In genomic region chr14:51246032-51246431, GRCh38 we compare ENCODE assay signal across 24 cellular contexts. TPM values are rescaled to one million over a fixed set of nuclear protein-coding genes. Genes with fewer than 3 reads are reported as not detected.
DNase-seq lines count a peak whose midpoint lies in the region; ATAC-seq and TF ChIP-seq lines count a peak whose summit lies in the region.
"Had no signal": no experiment of that assay in that cellular context is flagged by ENCODE, and none has a peak within 500 bp of the region (broad histone marks: within the 10 kb centered on the region; RNA-seq: fewer than 3 reads in every experiment).

No MANE protein-coding gene starts in this region.

- intact Hi-C loops in ascending aorta (cut with DNase I) (no loop called here), lower lobe of right lung (cut with DNase I) (no loop called here)

- H3K27ac Mint-ChIP-seq in T-helper 1 cell treated with Interleukin-12 subunit alpha and Interleukin-12 subunit beta and Interleukin-4 antibody, amounts not matched to agents 30 μg/mL and 1 μg/mL, for 36 hours = peak overlapping the region; percentile 49
- peak overlapping the region in 7 of 8 donors; percentile 49 to 91 (median 70) for H3K27ac Mint-ChIP-seq in CD8-positive, alpha-beta memory T cell
- H3K27ac Mint-ChIP-seq in activated naive CD8-positive, alpha-beta T cell treated with anti-CD3 and anti-CD28 coated beads, Interleukin-2, amount 10 ng/mL, durations not matched to agents 7 days and 5 days = peak overlapping the region; percentile 14
- H3K27ac Mint-ChIP-seq in natural killer cell treated with Interleukin-12 subunit alpha and Interleukin-12 subunit beta and Interleukin-15 and Interleukin-18, amount 100 ng/mL, for 72 hours = peak overlapping the region; percentile 8 to 22

- H3K27me3 Mint-ChIP-seq in T-helper 1 cell treated with Interleukin-12 subunit alpha and Interleukin-12 subunit beta and Interleukin-4 antibody, amounts not matched to agents 30 μg/mL and 1 μg/mL, for 36 hours (ENCODE audit: low read depth) = no peaks in the 10 kb centered on the region
- no peaks in the 10 kb centered on the region for H3K27me3 Mint-ChIP-seq in CD8-positive, alpha-beta memory T cell
- no peaks in the 10 kb centered on the region for H3K27me3 Mint-ChIP-seq in activated naive CD8-positive, alpha-beta T cell treated with anti-CD3 and anti-CD28 coated beads, Interleukin-2, amount 10 ng/mL, durations not matched to agents 7 days and 5 days
- no peaks in the 10 kb centered on the region for H3K27me3 Mint-ChIP-seq in natural killer cell treated with Interleukin-12 subunit alpha and Interleukin-12 subunit beta and Interleukin-15 and Interleukin-18, amount 100 ng/mL, for 72 hours

- no peaks in the 10 kb centered on the region for H3K9me3 ChIP-seq in CD8-positive, alpha-beta memory T cell (ENCODE audit: low read length)
- H3K9me3 ChIP-seq in ascending aorta (no peaks in the 10 kb centered on the region), lower lobe of right lung (no peaks in the 10 kb centered on the region)
- H3K9me3 ChIP-seq: esophagus muscularis mucosa, gastroesophageal sphincter, prostate gland, SJCRH30, stomach, transverse colon had no signal

- no peaks in the 10 kb centered on the region for H3K9me3 Mint-ChIP-seq in T-helper 1 cell treated with Interleukin-12 subunit alpha and Interleukin-12 subunit beta and Interleukin-4 antibody, amounts not matched to agents 30 μg/mL and 1 μg/mL, for 36 hours
- no peaks in the 10 kb centered on the region for H3K9me3 Mint-ChIP-seq in CD8-positive, alpha-beta memory T cell
- no peaks in the 10 kb centered on the region for H3K9me3 Mint-ChIP-seq in activated naive CD8-positive, alpha-beta T cell treated with anti-CD3 and anti-CD28 coated beads, Interleukin-2, amount 10 ng/mL, durations not matched to agents 7 days and 5 days
- no peaks in the 10 kb centered on the region for H3K9me3 Mint-ChIP-seq in natural killer cell treated with Interleukin-12 subunit alpha and Interleukin-12 subunit beta and Interleukin-15 and Interleukin-18, amount 100 ng/mL, for 72 hours

- H3K4me3 Mint-ChIP-seq in T-helper 1 cell treated with Interleukin-12 subunit alpha and Interleukin-12 subunit beta and Interleukin-4 antibody, amounts not matched to agents 30 μg/mL and 1 μg/mL, for 36 hours = no peak overlapping the region
- no peak overlapping the region for H3K4me3 Mint-ChIP-seq in CD8-positive, alpha-beta memory T cell
- H3K4me3 Mint-ChIP-seq in activated naive CD8-positive, alpha-beta T cell treated with anti-CD3 and anti-CD28 coated beads, Interleukin-2, amount 10 ng/mL, durations not matched to agents 7 days and 5 days = no peak overlapping the region
- H3K4me3 Mint-ChIP-seq in natural killer cell treated with Interleukin-12 subunit alpha and Interleukin-12 subunit beta and Interleukin-15 and Interleukin-18, amount 100 ng/mL, for 72 hours = no peak overlapping the region

- no peak overlapping the region for H3K4me3 ChIP-seq in CD8-positive, alpha-beta memory T cell (ENCODE audit: low read length)
- no peak overlapping the region for H3K4me3 ChIP-seq in ascending aorta
- no peak overlapping the region for H3K4me3 ChIP-seq in lower lobe of right lung
- H3K4me3 ChIP-seq: esophagus muscularis mucosa, gastroesophageal sphincter, prostate gland, SJCRH30, stomach, transverse colon had no signal

- POLR2A ChIA-PET in CD8-positive, alpha-beta memory T cell (lab: Charles Lee) = no interaction called here
- POLR2A ChIA-PET in activated naive CD8-positive, alpha-beta T cell treated with anti-CD3 and anti-CD28 coated beads, Interleukin-2, amount 10 ng/mL, durations not matched to agents 7 days and 5 days (lab: Charles Lee) = no interaction called here

- peaks cover 17% of the 10 kb centered on the region for H3K4me1 ChIP-seq in CD8-positive, alpha-beta memory T cell (ENCODE audit: insufficient read depth, low read length)
- peaks cover 0 to 5% of the 10 kb centered on the region in 2 donors for H3K4me1 ChIP-seq in ascending aorta
- peaks cover 27% of the 10 kb centered on the region for H3K4me1 ChIP-seq in lower lobe of right lung
- H3K4me1 ChIP-seq: prostate gland had no signal

- CTCF ChIA-PET in CD8-positive, alpha-beta memory T cell (lab: Charles Lee) = interaction anchor here (1.0 kb wide), 1 partner anchor 406 kb away, joined by 3 read pairs; no protein-coding TSS in a partner anchor

- H3K27ac ChIP-seq in CD8-positive, alpha-beta memory T cell (ENCODE audit: low read depth, low read length) = no peak overlapping the region
- H3K27ac ChIP-seq in ascending aorta (no peak overlapping the region), lower lobe of right lung (no peak overlapping the region)
- H3K27ac ChIP-seq: 22Rv1, esophagus muscularis mucosa, gastroesophageal sphincter, prostate gland, SJCRH30, stomach, transverse colon had no signal

- H3K36me3 ChIP-seq in CD8-positive, alpha-beta memory T cell (ENCODE audit: insufficient read depth, low read length) = peaks cover 15% of the 10 kb centered on the region
- H3K36me3 ChIP-seq in ascending aorta = peaks cover 10 to 24% of the 10 kb centered on the region in 2 donors
- H3K36me3 ChIP-seq in lower lobe of right lung = peaks cover 51% of the 10 kb centered on the region
- H3K36me3 ChIP-seq: prostate gland had no signal

- peaks cover 30% of the 10 kb centered on the region for H3K4me1 Mint-ChIP-seq in T-helper 1 cell treated with Interleukin-12 subunit alpha and Interleukin-12 subunit beta and Interleukin-4 antibody, amounts not matched to agents 30 μg/mL and 1 μg/mL, for 36 hours (ENCODE audit: low read depth)
- H3K4me1 Mint-ChIP-seq in CD8-positive, alpha-beta memory T cell = peaks cover 19 to 24% (median 21%) of the 10 kb centered on the region in 3 donors
- H3K4me1 Mint-ChIP-seq in activated naive CD8-positive, alpha-beta T cell treated with anti-CD3 and anti-CD28 coated beads, Interleukin-2, amount 10 ng/mL, durations not matched to agents 7 days and 5 days = peaks cover 33% of the 10 kb centered on the region
- peaks cover 24 to 26% of the 10 kb centered on the region in 2 donors for H3K4me1 Mint-ChIP-seq in natural killer cell treated with Interleukin-12 subunit alpha and Interleukin-12 subunit beta and Interleukin-15 and Interleukin-18, amount 100 ng/mL, for 72 hours (ENCODE audit: low read depth in 2 of 2)

- H3K36me3 Mint-ChIP-seq in T-helper 1 cell treated with Interleukin-12 subunit alpha and Interleukin-12 subunit beta and Interleukin-4 antibody, amounts not matched to agents 30 μg/mL and 1 μg/mL, for 36 hours (ENCODE audit: low read depth) = peaks cover 24% of the 10 kb centered on the region
- peaks cover 1 to 53% (median 15%) of the 10 kb centered on the region in 3 donors for H3K36me3 Mint-ChIP-seq in CD8-positive, alpha-beta memory T cell
- peaks cover 30% of the 10 kb centered on the region for H3K36me3 Mint-ChIP-seq in activated naive CD8-positive, alpha-beta T cell treated with anti-CD3 and anti-CD28 coated beads, Interleukin-2, amount 10 ng/mL, durations not matched to agents 7 days and 5 days
- peaks cover 24% of the 10 kb centered on the region for H3K36me3 Mint-ChIP-seq in natural killer cell treated with Interleukin-12 subunit alpha and Interleukin-12 subunit beta and Interleukin-15 and Interleukin-18, amount 100 ng/mL, for 72 hours

- no peak for TF ChIP-seq CTCF in ascending aorta (IDR thresholded peaks at IDR 0.05)
- TF ChIP-seq CTCF in lower lobe of right lung (IDR thresholded peaks at IDR 0.05) = no peak

- no peaks in the 10 kb centered on the region for H3K27me3 ChIP-seq in CD8-positive, alpha-beta memory T cell (ENCODE audit: insufficient read depth, low read length, poor library complexity, severe bottlenecking)
- H3K27me3 ChIP-seq in ascending aorta (no peaks in the 10 kb centered on the region), lower lobe of right lung (ENCODE audit: low read depth) (no peaks in the 10 kb centered on the region)
- H3K27me3 ChIP-seq: esophagus muscularis mucosa, gastroesophageal sphincter, SJCRH30, stomach, transverse colon had no signal

- DNase-seq in T-helper 1 cell (no peak), ascending aorta (ENCODE audit: low spot score in 2 of 2) (no peak), lower lobe of right lung (no peak)
- DNase-seq in CD8-positive, alpha-beta memory T cell = no peak
- DNase-seq in activated naive CD8-positive, alpha-beta T cell treated with anti-CD3 and anti-CD28 coated beads, Interleukin-2, amount 10 ng/mL, durations not matched to agents 7 days and 5 days = no peak
- no peak for DNase-seq in natural killer cell treated with Interleukin-12 subunit alpha and Interleukin-12 subunit beta and Interleukin-15 and Interleukin-18, amount 100 ng/mL, for 72 hours (ENCODE audit: low spot score)
- DNase-seq: activated gamma-delta T cell treated with Interleukin-2 at 50 U/mL for 16 hours; effector CD8-positive, alpha-beta T cell; mesenchymal stem cell; NCI-H1092; NCI-H2029 treated with DMSO at 0.1 percent for 48 hours; NCI-H446 treated with DMSO at 0.1 percent for 48 hours; SJCRH30; stimulated activated CD4-positive, alpha-beta T cell treated with anti-CD3 and anti-CD28 coated beads, Interleukin-1b, Interleukin-23, amount 100 ng/mL, for 48 hours; stomach; T-helper 9 cell; transverse colon had no signal

- no peak for ATAC-seq in activated naive CD8-positive, alpha-beta T cell treated with anti-CD3 and anti-CD28 coated beads, Interleukin-2, amount 10 ng/mL, durations not matched to agents 7 days and 5 days (ENCODE audit: low read depth)
- no peak for ATAC-seq in natural killer cell treated with Interleukin-12 subunit alpha and Interleukin-12 subunit beta and Interleukin-15 and Interleukin-18, amount 100 ng/mL, for 72 hours
- ATAC-seq in lower lobe of right lung = no peak
- no peak for ATAC-seq in GM19455 (IDR thresholded peaks at IDR 0.05; ENCODE audit: unreplicated experiment)
- ATAC-seq: activated CD4-positive, CD25-positive, alpha-beta regulatory T cell treated with anti-CD3 and anti-CD28 coated beads, Interleukin-2, amount 50 U/mL, for 24 hours; gastroesophageal sphincter had no signal

RNA-seq across cellular contexts. Expression of gene TMX1, which starts 6.0 kb away (rescaled TPM):
- total RNA-seq in CD8-positive, alpha-beta memory T cell = 10 to 100 TPM; 51.8 to 55.1 TPM
- 43.3 TPM for polyA plus RNA-seq in CD8-positive, alpha-beta memory T cell
- total RNA-seq in activated naive CD8-positive, alpha-beta T cell treated with anti-CD3 and anti-CD28 coated beads, Interleukin-2, amount 10 ng/mL, durations not matched to agents 7 days and 5 days = 10 to 100 TPM; 43.3 to 44.6 TPM
- total RNA-seq in natural killer cell treated with Interleukin-12 subunit alpha and Interleukin-12 subunit beta and Interleukin-15 and Interleukin-18, amount 100 ng/mL, for 72 hours = 10 to 100 TPM; 43.2 to 47.8 TPM
- total RNA-seq in ascending aorta = 5.1 TPM
- 34.6 TPM for total RNA-seq in lower lobe of right lung

Comparison
In these comparisons a context has a peak if more than half of its experiments do, and no peak if none do; other contexts are left out.
1. H3K27ac Mint-ChIP-seq: peak in every context shown above with its lines; median percentile 70 in CD8-positive, alpha-beta memory T cell; 49 in T-helper 1 cell treated with Interleukin-12 subunit alpha and Interleukin-12 subunit beta and Interleukin-4 antibody, amounts not matched to agents 30 μg/mL and 1 μg/mL, for 36 hours; 15 in natural killer cell treated with Interleukin-12 subunit alpha and Interleukin-12 subunit beta and Interleukin-15 and Interleukin-18, amount 100 ng/mL, for 72 hours; 14 in activated naive CD8-positive, alpha-beta T cell treated with anti-CD3 and anti-CD28 coated beads, Interleukin-2, amount 10 ng/mL, durations not matched to agents 7 days and 5 days.